ENCODE assay signal across 7 cellular contexts in the genomic region with DNA sequence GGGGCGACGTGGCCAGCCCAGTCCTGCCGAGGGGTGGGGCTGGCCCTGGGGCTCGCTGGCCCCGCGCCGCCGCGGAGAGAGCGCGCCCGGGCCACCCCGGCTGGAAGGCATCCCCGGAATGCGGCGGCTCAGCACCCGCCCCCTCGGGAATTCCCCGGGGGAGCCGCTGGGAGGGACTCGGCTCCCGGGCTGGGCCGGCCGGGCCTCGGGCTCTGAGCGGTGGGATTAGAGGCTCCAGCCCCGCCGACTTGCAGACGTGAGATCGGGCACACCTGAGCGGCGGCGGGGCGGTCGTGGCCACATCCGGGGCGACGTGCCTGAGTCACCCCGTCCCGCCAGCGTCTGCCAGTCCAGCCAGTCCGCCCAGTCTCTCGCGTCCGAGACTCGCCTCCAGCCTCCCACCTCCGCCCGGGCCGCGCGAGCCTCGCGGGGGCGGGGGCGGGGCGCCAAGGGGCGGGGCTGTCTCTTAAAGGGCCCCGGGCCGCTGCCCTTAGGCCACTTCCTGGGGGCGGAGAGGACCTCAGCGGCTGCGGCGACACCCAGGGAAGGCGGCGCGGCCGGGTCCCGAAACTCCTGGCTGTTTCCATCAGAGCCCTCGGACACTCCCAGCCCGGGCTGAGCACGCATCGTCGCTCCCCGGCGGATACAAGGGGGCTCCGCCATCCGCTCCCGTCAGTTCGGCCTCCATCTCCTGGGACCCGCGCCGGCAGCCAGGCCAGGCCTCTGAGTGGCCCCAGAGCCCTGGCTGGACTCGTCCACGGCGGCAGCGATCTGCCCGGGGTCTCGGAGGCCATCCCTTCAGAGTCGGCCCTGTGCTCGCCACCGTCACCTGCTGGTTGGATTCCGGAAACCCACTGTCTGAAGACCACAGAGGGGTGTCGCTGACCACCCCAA.
DNase-seq lines count a peak whose midpoint lies in the region; ATAC-seq lines count a peak whose summit lies in the region.

KCTD11 (plus strand) TSS at position 498 of the 894 bp plus-strand sequence.

- H3K4me1 Mint-ChIP-seq in memory B cell: peaks cover 30% of the 10 kb centered on the region

- ATAC-seq in GM18511 (IDR thresholded peaks at IDR 0.05; ENCODE audit: unreplicated experiment) (peak; percentile 75), HG02870 (IDR thresholded peaks at IDR 0.05; ENCODE audit: unreplicated experiment) (peak; percentile 51), memory B cell (ENCODE audit: low read depth) (peak; percentile 42)

- peaks cover 23% of the 10 kb centered on the region for H3K36me3 ChIP-seq in effector memory CD4-positive, alpha-beta T cell (ENCODE audit: control insufficient read depth, insufficient read depth, low read length)

- H3K27me3 Mint-ChIP-seq in memory B cell: no peaks in the 10 kb centered on the region

- H3K9me3 Mint-ChIP-seq in memory B cell: no peaks in the 10 kb centered on the region

- peak; percentile 38 for DNase-seq in NCI-H510A (lab: John Stamatoyannopoulos, UW)
- peak; percentile 90 for DNase-seq in activated CD8-positive, alpha-beta memory T cell treated with anti-CD3 and anti-CD28 coated beads for 24 hours
- DNase-seq in effector memory CD4-positive, alpha-beta T cell: peak; percentile 80 to 86 (median 81)
- DNase-seq in memory B cell (ENCODE audit: low spot score in 2 of 2): peak; percentile 50 to 68
- peak; percentile 42 for DNase-seq in stimulated activated CD8-positive, alpha-beta memory T cell treated with anti-CD3 and anti-CD28 coated beads, Interleukin-15, amount 100 ng/mL, for 1 hour (ENCODE audit: low read depth)

- H3K36me3 Mint-ChIP-seq in memory B cell: peaks cover 8% of the 10 kb centered on the region

- H3K27ac Mint-ChIP-seq in memory B cell: peak within 1 kb of the TSS; percentile 90

- H3K9me3 ChIP-seq in effector memory CD4-positive, alpha-beta T cell (ENCODE audit: control insufficient read depth, low read length): no peaks in the 10 kb centered on the region

- peaks cover 28% of the 10 kb centered on the region for H3K4me1 ChIP-seq in effector memory CD4-positive, alpha-beta T cell (ENCODE audit: control insufficient read depth, insufficient read depth, low read length, poor library complexity, severe bottlenecking)

- peak within 1 kb of the TSS; percentile 73 for H3K27ac ChIP-seq in effector memory CD4-positive, alpha-beta T cell (ENCODE audit: insufficient read depth, low read length, poor library complexity, severe bottlenecking)

- H3K4me3 Mint-ChIP-seq in memory B cell: peak within 1 kb of the TSS; percentile 96

- peak within 1 kb of the TSS; percentile 67 for H3K4me3 ChIP-seq in effector memory CD4-positive, alpha-beta T cell (ENCODE audit: insufficient read depth, low read depth, low read length, poor library complexity, severe bottlenecking)

- no peaks in the 10 kb centered on the region for H3K27me3 ChIP-seq in effector memory CD4-positive, alpha-beta T cell (replicated peaks; ENCODE audit: control insufficient read depth, insufficient read depth, low read length, poor library complexity, severe bottlenecking)

Comparison
In these comparisons a context has a peak if more than half of its experiments do, and no peak if none do; other contexts are left out.
1. Peak in every context shown above with its lines: DNase-seq, ATAC-seq, H3K4me3 ChIP-seq and H3K27ac ChIP-seq.
2. DNase-seq: peak in every context shown above with its lines; median percentile 90 in activated CD8-positive, alpha-beta memory T cell treated with anti-CD3 and anti-CD28 coated beads for 24 hours; 81 in effector memory CD4-positive, alpha-beta T cell; 59 in memory B cell; 42 in stimulated activated CD8-positive, alpha-beta memory T cell treated with anti-CD3 and anti-CD28 coated beads, Interleukin-15, amount 100 ng/mL, for 1 hour; 38 in NCI-H510A.